8 cellular contexts compared by ENCODE assay signal in genomic region chr9:124011460-124012301, GRCh38. TPM values are rescaled to one million over a fixed set of nuclear protein-coding genes. Genes with fewer than 3 reads are reported as not detected.
DNase-seq lines count a peak whose midpoint lies in the region; ATAC-seq, FAIRE-seq and TF ChIP-seq lines count a peak whose summit lies in the region.

TSS of gene LHX2 (plus strand) at chr9:124011768. CDS start at chr9:124012349, 581 bp downstream.

- no peaks in the 10 kb centered on the region for H3K79me2 ChIP-seq in K562 (ENCODE audit: control insufficient read depth, insufficient read depth, low read length)

- peaks cover 66 to 89% of the 10 kb centered on the region in 2 experiments for H3K27me3 ChIP-seq in K562 (ENCODE audit: control insufficient read depth in 2 of 2, insufficient read depth in 2 of 2, low read length in 2 of 2)

- no peak within 1 kb of the TSS for H3K4me2 ChIP-seq in K562 (ENCODE audit: insufficient read depth, low read length)

- no peak for TF ChIP-seq RAD21 in K562 (CRISPR knock-in tag; conservative IDR thresholded peaks at IDR 0.05 in 1 of 2, IDR thresholded peaks at IDR 0.05 in 1 of 2)

- TF ChIP-seq EP300 in K562 (IDR thresholded peaks at IDR 0.05; ENCODE audit: low read length), result no peak

- no peak within 1 kb of the TSS for H2AFZ ChIP-seq in K562 (ENCODE audit: low read depth, low read length)

- no TSS peak for BruUV-seq in K562 (replicated peaks; lab: Mats Ljungman, UMichigan)

- no peaks in the 10 kb centered on the region for H3K9me3 ChIP-seq in K562 (replicated peaks; ENCODE audit: control insufficient read depth, insufficient read depth, low read depth, low read length)

- ATAC-seq in K562 (peak; percentile 83), GM21515 (IDR thresholded peaks at IDR 0.05; ENCODE audit: unreplicated experiment) (no peak), HG02970 (IDR thresholded peaks at IDR 0.05; ENCODE audit: low FRiP score, unreplicated experiment) (no peak)

- no peaks in the 10 kb centered on the region for H3K36me3 ChIP-seq in K562 (ENCODE audit: control insufficient read depth, insufficient read depth, low read length)

- peak; percentile 98 for DNase-seq in DMS 273 (lab: John Stamatoyannopoulos, UW; ENCODE audit: unreplicated experiment)
- DNase-seq in HEK293T (ENCODE audit: extremely low spot score), result peak; percentile 85
- peak; percentile 95 for DNase-seq in NCI-H510A (lab: John Stamatoyannopoulos, UW)
- DNase-seq in K562 (ENCODE audit: extremely low read depth in 1 of 4, low spot score in 3 of 4), result peak; percentile 38 to 57 (median 53)
- peak; percentile 88 for DNase-seq in iPS-NIHi11 (ENCODE audit: low spot score)
- peak; percentile 7 for DNase-seq in smooth muscle cell of the brain vasculature (ENCODE audit: low read depth, low spot score)

- intact Hi-C loops in K562 (cut with micrococcal nuclease), result no loop called here

- POLR2A ChIA-PET in HEK293T (lab: Yijun Ruan, JAX), result interaction anchor here (0.7 to 1.5 kb wide), 3 partner anchors 11 to 78 kb away, joined by 3 to 12 read pairs (median 3); no protein-coding TSS in a partner anchor
- POLR2A ChIA-PET in K562 (lab: Yijun Ruan, JAX), result interaction anchor here (0.6 kb wide), 1 partner anchor 12 kb away, joined by 3 read pairs; no protein-coding TSS in a partner anchor

- TF ChIP-seq POLR2A in K562 (conservative IDR thresholded peaks at IDR 0.05), result no peak

- TF ChIP-seq CTCF in K562 (IDR thresholded peaks at IDR 0.05 in 2 of 3, conservative IDR thresholded peaks at IDR 0.05 in 1 of 3; ENCODE audit: insufficient read depth in 2 of 3, low read depth in 1 of 3, low read length in 3 of 3), result no peak

- 12% methylated on average over 39 of the region's 95 CpGs for WGBS in K562 (ENCODE audit: insufficient coverage, low coverage, missing lambda C conversion rate)

- no peak within 1 kb of the TSS for H3K4me3 ChIP-seq in K562

- FAIRE-seq in K562 (lab: Jason Lieb, UNC), result no peak

- H4K20me1 ChIP-seq in K562 (replicated peaks; ENCODE audit: control insufficient read depth, insufficient read depth, low read length), result peaks cover 5% of the 10 kb centered on the region

- in situ Hi-C loops in K562 (cut with MboI), result no loop called here

- no peak within 1 kb of the TSS for H3K27ac ChIP-seq in K562 (ENCODE audit: extremely low read depth, low read depth, low read length)

- CTCF ChIA-PET in HEK293T (lab: Yijun Ruan, JAX), result interaction anchor here (1.4 kb wide), 1 partner anchor 29 kb away, joined by 3 read pairs; no protein-coding TSS in a partner anchor
- CTCF ChIA-PET in K562 (lab: Yijun Ruan, JAX; ENCODE audit: low intra/inter-chr PET ratio), result no interaction called here

- peak within 1 kb of the TSS in 1 of 2 experiments; percentile 58; a peak in 1 of 4 replicates for H3K9ac ChIP-seq in K562 (ENCODE audit: insufficient read depth in 1 of 2, low read depth in 2 of 2, low read length in 2 of 2)

- H3K9me1 ChIP-seq in K562 (ENCODE audit: control insufficient read depth, insufficient read depth, low read length), result no peaks in the 10 kb centered on the region

- H3K4me1 ChIP-seq in K562 (replicated peaks in 1 of 2; ENCODE audit: control insufficient read depth in 2 of 2, insufficient read depth in 2 of 2, low read length in 2 of 2), result peaks cover 0 to 40% of the 10 kb centered on the region in 2 experiments; a peak in 2 of 5 replicates

TF ChIP-seq in HEK293T, 16 proteins besides CTCF, POLR2A, EP300 and RAD21:
- TF ChIP-seq TARDBP (IDR thresholded peaks at IDR 0.05) (no peak), L3MBTL2 (conservative IDR thresholded peaks at IDR 0.05) (peak; percentile 93), CTBP1 (IDR thresholded peaks at IDR 0.05; ENCODE audit: borderline replicate concordance) (0 out of 2 replicates have a peak, but pooled peaks have one; percentile 11)
TF ChIP-seq in HEK293T: peak in this region for 2.

TF ChIP-seq in K562, 482 proteins besides CTCF, POLR2A, EP300 and RAD21 (continues in another document):
- TF ChIP-seq SOX6 (IDR thresholded peaks at IDR 0.05) (no peak), TSHZ1 (CRISPR knock-in tag; IDR thresholded peaks at IDR 0.05) (no peak)

RNA-seq across cellular contexts. Expression of gene LHX2, which starts in this region (rescaled TPM):
- not detected in 2 replicates for total RNA-seq in K562 (2011; cell fraction: chromatin; rRNA removed; ENCODE audit: low replicate concordance)
- total RNA-seq in K562 (2011; cell fraction: nucleolus; rRNA removed), result not detected in 2 replicates
- total RNA-seq in K562 (2011; cell fraction: nucleoplasm; rRNA removed), result not detected in 2 replicates
- total RNA-seq in K562 (2014; rRNA removed) (not detected in 2 replicates), K562 (2014; rRNA removed; fragmentation: Illumina TruSeq; extraction: Trizol) (not detected in 2 replicates), K562 (2015; rRNA removed; fragmentation: Illumina TruSeq; extraction: Trizol) (not detected in 2 replicates), K562 (2021) (0.07 TPM in 1 of 2 replicates, not detected in the other)
- polyA plus RNA-seq in K562 (2011; rRNA removed) (not detected in 2 replicates), K562 (2014; fragmentation: Illumina TruSeq; extraction: Trizol) (not detected in 2 replicates), K562 (2014; fragmentation: Nextera tagmentation; extraction: Ambion mirVana) (not detected), K562 (2014; rRNA removed) (not detected in 2 replicates)
- not detected in 2 replicates for polyA plus RNA-seq in K562 (2011; cell fraction: cytosol; rRNA removed)
- polyA plus RNA-seq in K562 (2011; cell fraction: nucleus; rRNA removed), result not detected in 2 replicates
- polyA plus RNA-seq in K562 (2012), result 0.14 TPM in 1 of 2 replicates, not detected in the other
- not detected in 2 replicates for polyA minus RNA-seq in K562 (2011; rRNA and poly(A)+ RNA removed)
- not detected in 2 replicates for polyA minus RNA-seq in K562 (2011; cell fraction: cytosol; rRNA and poly(A)+ RNA removed)
- not detected in 2 replicates for polyA minus RNA-seq in K562 (2011; cell fraction: nucleus; rRNA and poly(A)+ RNA removed)

Comparison
In these comparisons a context has a peak if more than half of its experiments do, and no peak if none do; other contexts are left out.
1. Peak in DNase-seq and ATAC-seq in K562; RNA of the gene not detected or under 1 TPM.
2. DNase-seq: peak in every context shown above with its lines; median percentile 98 in DMS 273; 95 in NCI-H510A; 88 in iPS-NIHi11; 85 in HEK293T; 53 in K562; 7 in smooth muscle cell of the brain vasculature.